8 cellular contexts compared by ENCODE assay signal in the genomic region with DNA sequence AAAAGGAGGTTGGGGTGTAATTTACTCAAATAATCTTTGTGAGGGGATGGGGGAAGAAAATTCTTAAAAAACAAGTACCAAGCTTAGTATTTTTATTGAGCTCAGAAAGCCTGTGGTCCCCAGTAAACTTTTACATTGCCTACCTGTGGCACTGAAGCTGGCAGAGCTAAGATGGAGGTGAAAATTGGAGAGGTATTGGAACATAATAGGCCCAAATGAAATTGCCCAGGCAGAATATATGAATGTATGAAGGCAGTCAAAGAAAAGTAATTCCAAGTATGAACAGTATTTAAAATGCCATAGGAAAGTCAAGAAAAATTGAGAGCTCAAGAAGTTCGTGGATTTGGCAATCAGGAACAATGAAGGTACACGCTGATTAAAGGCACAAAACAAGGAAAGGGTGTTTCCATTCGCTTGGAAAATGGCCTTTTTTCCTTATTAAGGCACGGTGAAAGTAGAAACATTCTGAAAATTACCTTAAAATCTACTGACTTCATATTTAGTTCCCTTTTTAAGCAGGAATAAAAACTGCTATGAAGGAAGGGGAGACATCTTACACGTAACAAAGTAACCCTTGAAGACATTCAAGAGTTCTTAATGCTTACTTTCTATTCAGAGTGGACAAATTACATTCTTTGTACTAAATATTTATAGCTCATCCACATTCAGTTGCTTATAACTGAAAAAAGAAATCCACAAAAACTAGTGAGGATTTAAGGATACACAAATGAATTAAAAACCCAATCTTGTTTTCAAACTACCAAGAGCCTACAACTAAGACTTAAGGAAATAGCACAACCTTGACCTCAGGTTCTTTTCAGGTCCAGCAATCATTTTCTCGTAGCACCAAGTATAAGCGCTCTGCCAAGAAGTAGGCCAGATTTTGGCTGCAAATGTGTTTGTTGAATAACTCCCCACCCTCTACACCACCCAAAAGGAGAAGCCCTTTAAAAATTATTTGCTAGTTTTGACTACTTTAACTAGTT. TPM values are rescaled to one million over a fixed set of nuclear protein-coding genes. Genes with fewer than 3 reads are reported as not detected.
DNase-seq lines count a peak whose midpoint lies in the region; ATAC-seq and TF ChIP-seq lines count a peak whose summit lies in the region.

No MANE protein-coding gene starts in this region.

- peak overlapping the region; percentile 100 for H3K27ac Mint-ChIP-seq in progenitor cell of endocrine pancreas

- no peaks in the 10 kb centered on the region for H3K27me3 Mint-ChIP-seq in progenitor cell of endocrine pancreas

- no peak for ATAC-seq in GM18502 (IDR thresholded peaks at IDR 0.05; ENCODE audit: poor library complexity, unreplicated experiment)

- H3K36me3 ChIP-seq in H7 (replicated peaks; ENCODE audit: control insufficient read depth, insufficient read depth, low read length): no peaks in the 10 kb centered on the region
- H3K36me3 ChIP-seq in SK-N-MC (ENCODE audit: insufficient read depth, low read length): peaks cover 36% of the 10 kb centered on the region

- H3K4me1 Mint-ChIP-seq in progenitor cell of endocrine pancreas (ENCODE audit: low read depth): peaks cover 31% of the 10 kb centered on the region

- DNase-seq in H7: no peak
- DNase-seq in SK-N-MC (ENCODE audit: low read depth, low spot score): no peak
- peak; percentile 42 for DNase-seq in fibroblast of mammary gland (ENCODE audit: low read depth)
- no peak for DNase-seq in progenitor cell of endocrine pancreas (ENCODE audit: low spot score, unreplicated experiment)
- DNase-seq in NCI-H345 treated with DMSO at 0.1 percent for 48 hours (lab: John Stamatoyannopoulos, UW; ENCODE audit: unreplicated experiment): no peak
- no peak for DNase-seq in stimulated activated CD4-positive, alpha-beta T cell treated with anti-CD3 and anti-CD28 coated beads, Interleukin-4, amount 100 ng/mL, for 1 hour
- DNase-seq in GM13977 (ENCODE audit: low spot score): no peak

- TF ChIP-seq CTCF in fibroblast of mammary gland (conservative IDR thresholded peaks at IDR 0.05; ENCODE audit: control insufficient read depth, insufficient read depth, low read depth, low read length) (no peak), progenitor cell of endocrine pancreas (IDR thresholded peaks at IDR 0.05; ENCODE audit: unreplicated experiment) (no peak), GM13977 (IDR thresholded peaks at IDR 0.05; ENCODE audit: extremely low read depth, insufficient read depth, missing control alignments) (no peak)

- in situ Hi-C loops in GM13977 (cut with MboI; ENCODE audit: low pct_unique_long_range_greater_than_20kb, low sequenced_read_pairs, unreplicated experiment): no loop called here

- H3K9ac ChIP-seq in SK-N-MC (ENCODE audit: insufficient read length): peak overlapping the region; percentile 100

- no peaks in the 10 kb centered on the region for H3K27me3 ChIP-seq in H7 (ENCODE audit: control insufficient read depth, insufficient read depth, low read length)

- peaks cover 8% of the 10 kb centered on the region for H3K36me3 Mint-ChIP-seq in progenitor cell of endocrine pancreas (ENCODE audit: insufficient read depth)

- H3K4me3 ChIP-seq in H7 (ENCODE audit: insufficient read depth, low read depth, low read length) (peak overlapping the region; percentile 97), SK-N-MC (peak overlapping the region; percentile 94), fibroblast of mammary gland (ENCODE audit: control insufficient read depth, low read depth, low read length) (peak overlapping the region; percentile 94)

- H3K9me3 Mint-ChIP-seq in progenitor cell of endocrine pancreas (ENCODE audit: low read depth): no peaks in the 10 kb centered on the region

- peak overlapping the region; percentile 99 for H3K27ac ChIP-seq in SK-N-MC

- peak overlapping the region; percentile 100 for H3K4me3 Mint-ChIP-seq in progenitor cell of endocrine pancreas (ENCODE audit: low read depth)

- H3K9me3 ChIP-seq in SK-N-MC (ENCODE audit: low read depth, low read length): no peaks in the 10 kb centered on the region

RNA-seq across cellular contexts. Expression of a gene that starts 3.2 kb away (rescaled TPM):
- 19.7 and 36.8 TPM in 2 replicates for total RNA-seq in H7 (2014; rRNA removed; shearing (Covaris generic))
- 107 TPM in 2 replicates for total RNA-seq in progenitor cell of endocrine pancreas
